ENCODE assay signal across 38 cellular contexts in genomic region chr1:46481961-46482360, GRCh38. TPM values are rescaled to one million over a fixed set of nuclear protein-coding genes. Genes with fewer than 3 reads are reported as not detected.
"Had no signal": no experiment of that assay in that cellular context is flagged by ENCODE, and none has a peak within 500 bp of the region (broad histone marks: within the 10 kb centered on the region; RNA-seq: fewer than 3 reads in every experiment).

No MANE protein-coding gene starts in this region.

- H3K36me3 ChIP-seq: ascending aorta, cardiac muscle cell, MG63, SJCRH30 had no signal

- H3K4me3 Mint-ChIP-seq: activated B cell treated with CpG ODN at 0.5 μM for 24 hours; activated CD4-positive, alpha-beta memory T cell treated with anti-CD3 and anti-CD28 coated beads for 36 hours; activated naive CD8-positive, alpha-beta T cell treated with anti-CD3 and anti-CD28 coated beads for 36 hours; activated T-helper 17 cell treated with anti-CD3 and anti-CD28 coated beads, Interleukin-2, amount 50 U/mL, for 72 hours; central memory CD8-positive, alpha-beta T cell had no signal

- H3K9me3 ChIP-seq: ascending aorta, MG63, SJCRH30 had no signal

- H3K27me3 ChIP-seq: ascending aorta, MG63 had no signal

- H3K4me3 ChIP-seq: ascending aorta, cardiac muscle cell, MG63, PC-9, SJCRH30, SK-N-MC had no signal

- H3K36me3 Mint-ChIP-seq: activated CD4-positive, alpha-beta memory T cell treated with anti-CD3 and anti-CD28 coated beads for 36 hours; activated naive CD8-positive, alpha-beta T cell treated with anti-CD3 and anti-CD28 coated beads for 36 hours had no signal

- H3K4me1 Mint-ChIP-seq: activated naive CD8-positive, alpha-beta T cell treated with anti-CD3 and anti-CD28 coated beads for 36 hours; activated T-helper 17 cell treated with anti-CD3 and anti-CD28 coated beads, Interleukin-2, amount 50 U/mL, for 72 hours; central memory CD8-positive, alpha-beta T cell had no signal

- DNase-seq: activated B cell treated with CpG ODN at 0.5 μM for 24 hours; activated CD4-positive, alpha-beta memory T cell treated with anti-CD3 and anti-CD28 coated beads for 36 hours; activated CD4-positive, alpha-beta T cell treated with anti-CD3 and anti-CD28 coated beads for 4 hours; activated CD4-positive, alpha-beta T cell treated with anti-CD3 and anti-CD28 coated beads, Interleukin-2, amount 50 U/mL, for 1 hour; activated CD4-positive, CD25-positive, alpha-beta regulatory T cell treated with anti-CD3 and anti-CD28 coated beads, Interleukin-2, amount 50 U/mL, for 72 hours; activated CD8-positive, alpha-beta memory T cell treated with anti-CD3 and anti-CD28 coated beads, Interleukin-2, amount 50 U/mL, for 4 hours; activated effector memory CD4-positive, alpha-beta T cell treated with anti-CD3 and anti-CD28 coated beads, Interleukin-2, amount 50 U/mL, for 16 hours; activated naive CD4-positive, alpha-beta T cell; activated naive CD4-positive, alpha-beta T cell treated with anti-CD3 and anti-CD28 coated beads, Interleukin-2, amount 50 U/mL, for 16 hours; activated naive CD8-positive, alpha-beta T cell treated with anti-CD3 and anti-CD28 coated beads for 36 hours; activated T-cell treated with anti-CD3 and anti-CD28 coated beads, Interleukin-2, amount 50 U/mL, for 48 hours; amniotic stem cell; Kasumi-1; KG1; MG63; NCI-H1092; NCI-H1436 treated with DMSO at 0.1 percent for 48 hours; NCI-H1694 treated with DMSO at 0.1 percent for 48 hours; NCI-H2029 treated with DMSO at 0.1 percent for 48 hours; NCI-H2171 treated with DMSO at 0.1 percent for 48 hours; NCI-H2227 treated with DMSO at 0.1 percent for 48 hours; NCI-H446; NCI-H510A treated with DMSO at 0.1 percent for 48 hours; NCI-H526 treated with DMSO at 0.1 percent for 48 hours; NCI-H774; PC-9; Right ventricle myocardium superior; SJCRH30; T1000 had no signal

- H3K27ac ChIP-seq: ascending aorta, cardiac muscle cell, PC-9, RWPE1, SJCRH30, SK-N-MC, VCaP had no signal

- H3K27ac Mint-ChIP-seq: activated B cell treated with CpG ODN at 0.5 μM for 24 hours; activated CD4-positive, alpha-beta memory T cell treated with anti-CD3 and anti-CD28 coated beads for 36 hours; activated naive CD8-positive, alpha-beta T cell treated with anti-CD3 and anti-CD28 coated beads for 36 hours; activated T-helper 17 cell treated with anti-CD3 and anti-CD28 coated beads, Interleukin-2, amount 50 U/mL, for 72 hours had no signal

- H3K9me3 Mint-ChIP-seq: activated B cell treated with CpG ODN at 0.5 μM for 24 hours; activated CD4-positive, alpha-beta memory T cell treated with anti-CD3 and anti-CD28 coated beads for 36 hours; activated naive CD8-positive, alpha-beta T cell treated with anti-CD3 and anti-CD28 coated beads for 36 hours; activated T-helper 17 cell treated with anti-CD3 and anti-CD28 coated beads, Interleukin-2, amount 50 U/mL, for 72 hours; central memory CD8-positive, alpha-beta T cell had no signal

- H3K4me1 ChIP-seq: ascending aorta, SJCRH30 had no signal

RNA-seq across cellular contexts. Expression of gene DMBX1, which starts 7.7 kb away (rescaled TPM):
- total RNA-seq: activated B cell treated with CpG ODN at 0.5 μM for 24 hours; activated naive CD8-positive, alpha-beta T cell treated with anti-CD3 and anti-CD28 coated beads for 36 hours; ascending aorta; cardiac muscle cell; chondrocyte; Right ventricle myocardium superior; SJCRH30; T-helper 1 cell treated with Interleukin-12 subunit alpha and Interleukin-12 subunit beta and Interleukin-4 antibody, amounts not matched to agents 30 ng/mL and 1 ng/mL, for 36 hours had no signal
- polyA plus RNA-seq: cardiac muscle cell had no signal
